8 cellular contexts compared by ENCODE assay signal in the genomic region with DNA sequence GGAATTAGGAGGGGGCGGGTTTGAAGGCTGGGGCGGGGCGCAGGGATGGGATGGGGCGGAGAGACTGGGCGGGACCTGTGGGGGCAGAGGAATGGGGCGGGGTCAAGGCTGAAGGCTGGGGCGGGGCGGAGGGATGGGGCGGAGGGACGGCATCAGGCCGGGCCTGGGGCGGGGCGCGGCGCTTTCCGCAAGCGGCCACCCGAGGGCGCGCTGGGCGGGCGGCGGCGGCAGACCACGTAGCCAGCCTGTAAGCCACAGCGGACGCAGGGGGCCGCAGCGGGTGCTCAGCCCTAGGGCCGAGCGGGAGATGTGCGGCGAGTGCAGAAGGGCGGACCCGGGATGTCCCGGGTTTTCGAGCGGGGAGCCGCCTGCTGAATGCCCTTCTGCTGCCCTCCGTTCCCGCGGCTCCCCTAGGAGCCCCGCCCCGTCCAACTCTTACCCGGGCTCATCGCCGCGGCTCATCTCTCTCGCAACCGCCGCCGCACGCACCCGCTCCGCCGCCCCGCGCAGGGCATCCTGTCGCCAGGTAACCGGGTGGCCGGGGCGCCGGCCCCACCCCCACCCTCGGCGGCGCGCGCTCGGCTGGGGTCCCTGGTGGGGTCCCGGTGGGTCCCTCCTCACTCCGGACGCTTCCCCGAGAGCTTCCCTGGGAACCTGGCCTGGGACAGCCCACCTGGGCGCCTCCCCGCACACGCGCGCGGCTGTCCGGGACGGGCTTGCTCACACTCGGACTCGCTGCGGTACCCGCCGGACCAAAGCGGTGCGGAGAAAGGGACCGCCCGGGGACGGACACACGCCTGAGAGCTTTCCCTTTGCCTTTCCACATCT. TPM values are rescaled to one million over a fixed set of nuclear protein-coding genes. Genes with fewer than 3 reads are reported as not detected.
DNase-seq lines count a peak whose midpoint lies in the region; ATAC-seq, FAIRE-seq and TF ChIP-seq lines count a peak whose summit lies in the region.

A gene (minus strand): TSS at position 499 of the 828 bp plus-strand sequence. CDS start 50 bp downstream, at position 449.

- no peak within 1 kb of the TSS for H3K4me3 ChIP-seq in KMS-11 (IDR thresholded peaks at IDR 0.05; ENCODE audit: insufficient read depth, low read depth, low read length)

- peaks cover 18% of the 10 kb centered on the region for H3K4me1 ChIP-seq in KMS-11 (ENCODE audit: low read depth, poor library complexity, severe bottlenecking)

- peak; percentile 92 for DNase-seq in EH (ENCODE audit: low read depth)
- peak; percentile 36 for DNase-seq in SHP77 treated with DMSO at 0.1 percent for 48 hours (lab: John Stamatoyannopoulos, UW)
- DNase-seq in activated naive CD4-positive, alpha-beta T cell (lab: John Stamatoyannopoulos, UW), result peak; percentile 66 to 94 (median 83)
- peak; percentile 98 to 99 for DNase-seq in frontal cortex (ENCODE audit: low spot score in 2 of 2)
- peak; percentile 78 for DNase-seq in non-pigmented ciliary epithelial cell (ENCODE audit: low read depth)
- peak; percentile 37 to 99 (median 92) for DNase-seq in substantia nigra (lab: John Stamatoyannopoulos, UW)

- peak; percentile 90 for ATAC-seq in GM21786 (IDR thresholded peaks at IDR 0.05; ENCODE audit: unreplicated experiment)

- peak within 1 kb of the TSS; percentile 57 for H3K9ac ChIP-seq in KMS-11

- TF ChIP-seq CTCF in KMS-11 (conservative IDR thresholded peaks at IDR 0.05; ENCODE audit: low read depth, low read length), result peak; percentile 29; the same call in 1 of the 2 replicates

- H4K20me1 ChIP-seq in KMS-11 (ENCODE audit: insufficient read depth), result no peaks in the 10 kb centered on the region

- H3K27ac ChIP-seq in KMS-11, result peak within 1 kb of the TSS; percentile 27
- peak within 1 kb of the TSS; percentile 68 for H3K27ac ChIP-seq in substantia nigra (ENCODE audit: low read depth, low read length, poor library complexity, severe bottlenecking)

- H3K36me3 ChIP-seq in KMS-11 (ENCODE audit: insufficient read depth), result no peaks in the 10 kb centered on the region

- H3K79me2 ChIP-seq in KMS-11 (ENCODE audit: insufficient read depth, low read depth), result no peaks in the 10 kb centered on the region

- H2AFZ ChIP-seq in KMS-11 (ENCODE audit: low read depth), result peak within 1 kb of the TSS; percentile 98

- no peaks in the 10 kb centered on the region for H3K27me3 ChIP-seq in KMS-11 (ENCODE audit: insufficient read depth, low read depth)

- FAIRE-seq in frontal cortex (lab: Jason Lieb, UNC), result no peak

- H3K4me2 ChIP-seq in KMS-11, result peak within 1 kb of the TSS; percentile 95

RNA-seq across cellular contexts. Expression of the gene that starts here (rescaled TPM):
- total RNA-seq in frontal cortex, result 0.41 TPM

Comparison
In these comparisons a context has a peak if more than half of its experiments do, and no peak if none do; other contexts are left out.
1. Peak in DNase-seq in frontal cortex; RNA of the gene not detected or under 1 TPM.
2. DNase-seq: peak in every context shown above with its lines; median percentile 98 in frontal cortex; 92 in EH; 92 in substantia nigra; 83 in activated naive CD4-positive, alpha-beta T cell; 78 in non-pigmented ciliary epithelial cell; 36 in SHP77 treated with DMSO at 0.1 percent for 48 hours.